ENCODE assay signal across 24 cellular contexts in the genomic region with DNA sequence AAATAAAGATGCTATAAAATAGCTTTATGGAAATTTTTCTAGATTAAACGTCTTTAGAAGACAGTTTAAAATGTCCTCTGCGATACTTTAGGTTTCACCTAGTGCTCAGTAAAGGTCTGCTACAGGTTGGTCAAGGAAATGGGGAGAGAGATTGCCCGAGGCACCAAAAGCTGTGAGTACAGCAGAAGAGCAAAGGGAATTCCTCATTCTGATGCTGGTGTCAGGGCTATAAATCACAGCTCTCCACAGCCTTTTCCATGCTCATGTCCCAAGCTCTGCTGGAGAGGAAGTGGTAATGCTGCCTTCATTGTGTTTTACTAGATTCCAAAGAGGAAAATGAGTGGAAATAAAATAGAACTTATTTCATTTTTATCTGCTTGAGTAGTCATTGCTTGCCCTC.
A peak's percentile ranks its signal among the peaks of the same experiment; 100 is the strongest.
DNase-seq lines count a peak whose midpoint lies in the region; ATAC-seq and TF ChIP-seq lines count a peak whose summit lies in the region.
"Had no signal": no experiment of that assay in that cellular context is flagged by ENCODE, and none has a peak within 500 bp of the region (broad histone marks: within the 10 kb centered on the region; RNA-seq: fewer than 3 reads in every experiment).

No MANE protein-coding gene starts in this region.

- no peaks in the 10 kb centered on the region for H3K9me3 ChIP-seq in PC-3 (ENCODE audit: low read length)
- no peaks in the 10 kb centered on the region for H3K9me3 ChIP-seq in trophoblast cell (ENCODE audit: insufficient read depth, low read depth, low read length)
- H3K9me3 ChIP-seq: BLaER1, thyroid gland had no signal

- POLR2A ChIA-PET in PC-3 (lab: Charles Lee; ENCODE audit: unreplicated experiment), result no interaction called here

- H2BK5ac ChIP-seq in trophoblast cell (ENCODE audit: low read depth, low read length, poor library complexity), result no peak overlapping the region

- CTCF ChIA-PET in PC-3 (lab: Charles Lee), result no interaction called here

- no peak overlapping the region for H2BK120ac ChIP-seq in trophoblast cell (ENCODE audit: insufficient read depth, low read length, poor library complexity)

- no peak overlapping the region for H3K4me3 ChIP-seq in PC-3 (ENCODE audit: low read length)
- no peak overlapping the region for H3K4me3 ChIP-seq in fibroblast of pulmonary artery (replicated peaks; ENCODE audit: low read depth, low read length)
- no peak overlapping the region for H3K4me3 ChIP-seq in trophoblast cell (ENCODE audit: low read depth, low read length)
- H3K4me3 ChIP-seq: BLaER1, stomach, thyroid gland had no signal

- H3K4ac ChIP-seq in trophoblast cell (ENCODE audit: low read depth, low read length), result no peak overlapping the region

- H3K4me1 ChIP-seq in PC-3 (ENCODE audit: insufficient read depth, low read length) (peaks cover 37% of the 10 kb centered on the region), trophoblast cell (ENCODE audit: control insufficient read depth in 1 of 2, insufficient read depth in 2 of 2, low read length in 2 of 2) (no peaks in the 10 kb centered on the region)
- H3K4me1 ChIP-seq: BLaER1, stomach had no signal

- no peaks in the 10 kb centered on the region for H3K27me3 ChIP-seq in PC-3 (ENCODE audit: low read length)
- H3K27me3 ChIP-seq in trophoblast cell (ENCODE audit: insufficient read depth, low read length), result no peaks in the 10 kb centered on the region
- H3K27me3 ChIP-seq: BLaER1, stomach, thyroid gland had no signal

- H3K14ac ChIP-seq in trophoblast cell (ENCODE audit: low read length), result no peak overlapping the region

- H3F3A ChIP-seq in PC-3 (ENCODE audit: low read length, unreplicated experiment), result peaks cover 8% of the 10 kb centered on the region

- no peak overlapping the region for H4K12ac ChIP-seq in trophoblast cell (ENCODE audit: low read depth, low read length)

- TF ChIP-seq CTCF in PC-3 (conservative IDR thresholded peaks at IDR 0.05; ENCODE audit: low read depth, low read length), result no peak
- TF ChIP-seq CTCF in fibroblast of pulmonary artery (IDR thresholded peaks at IDR 0.05; ENCODE audit: low read length, missing control alignments), result no peak

- H2AFZ ChIP-seq in PC-3 (ENCODE audit: low read length) (no peak overlapping the region), trophoblast cell (ENCODE audit: insufficient read depth, low read length, poor library complexity) (no peak overlapping the region)

- no peaks in the 10 kb centered on the region for H3K9me2 ChIP-seq in PC-3 (replicated peaks; ENCODE audit: low read length)

- H2AK5ac ChIP-seq in trophoblast cell (ENCODE audit: low read length), result no peak overlapping the region

- no peaks in the 10 kb centered on the region for H3K79me2 ChIP-seq in PC-3 (ENCODE audit: low read length)
- no peaks in the 10 kb centered on the region for H3K79me2 ChIP-seq in trophoblast cell (ENCODE audit: control insufficient read depth, insufficient read depth, low read length, poor library complexity)

- H3K4me2 ChIP-seq in PC-3 (ENCODE audit: low read length) (no peak overlapping the region), trophoblast cell (ENCODE audit: low read length) (no peak overlapping the region)
- H3K4me2 ChIP-seq: BLaER1 had no signal

- H3K27ac ChIP-seq in PC-3 (ENCODE audit: low read length) (no peak overlapping the region), trophoblast cell (ENCODE audit: low read depth, low read length) (no peak overlapping the region)
- H3K27ac ChIP-seq: BLaER1, epithelial cell of prostate, stomach, thyroid gland had no signal

- H3K23ac ChIP-seq in trophoblast cell (ENCODE audit: low read length), result no peak overlapping the region

- H3K18ac ChIP-seq in trophoblast cell (ENCODE audit: low read length), result no peak overlapping the region

- H4K91ac ChIP-seq in trophoblast cell (ENCODE audit: low read depth, low read length), result no peak overlapping the region

- no peaks in the 10 kb centered on the region for H4K20me1 ChIP-seq in PC-3 (ENCODE audit: low read length)
- H4K20me1 ChIP-seq: BLaER1 had no signal

- peak; percentile 35 for DNase-seq in ELR (ENCODE audit: low read depth)
- DNase-seq in PC-3, result peak; percentile 20
- DNase-seq in fibroblast of pulmonary artery (ENCODE audit: low read depth), result peak; percentile 8
- peak; percentile 50 to 76 for DNase-seq in trophoblast cell
- no peak for DNase-seq in GM19238 (ENCODE audit: insufficient read length, low spot score)
- no peak for DNase-seq in NCI-H1694 treated with DMSO at 0.1 percent for 48 hours (lab: John Stamatoyannopoulos, UW)
- DNase-seq: activated CD4-positive, alpha-beta T cell treated with anti-CD3 and anti-CD28 coated beads, Interleukin-2, amount 10 ng/mL, durations not matched to agents 7 days and 5 days; activated naive CD4-positive, alpha-beta T cell; activated T-cell treated with anti-CD3 and anti-CD28 coated beads, Interleukin-2, amount 50 U/mL, for 48 hours; NCI-H146; NCI-H2171 treated with DMSO at 0.1 percent for 48 hours; NCI-H524 treated with DMSO at 0.1 percent for 48 hours; NK-92 treated with Interleukin-12 subunit alpha and Interleukin-12 subunit beta, amount 100 ng/mL, for 24 hours; small intestine; stimulated activated CD4-positive, alpha-beta T cell treated with anti-CD3 and anti-CD28 coated beads, Interleukin-1b, Interleukin-23, amount 100 ng/mL, for 48 hours; stimulated activated CD8-positive, alpha-beta memory T cell treated with anti-CD3 and anti-CD28 coated beads, Interleukin-4, amount 100 ng/mL, for 48 hours; stomach; SW 1271; T-helper 9 cell; thyroid gland had no signal

- H3K9ac ChIP-seq in PC-3 (ENCODE audit: low read length) (no peak overlapping the region), trophoblast cell (ENCODE audit: low read length) (no peak overlapping the region)
- H3K9ac ChIP-seq: BLaER1 had no signal

- no peaks in the 10 kb centered on the region for H3K36me3 ChIP-seq in PC-3 (ENCODE audit: low read depth, low read length)
- no peaks in the 10 kb centered on the region for H3K36me3 ChIP-seq in trophoblast cell (ENCODE audit: control insufficient read depth in 1 of 2, insufficient read depth in 2 of 2, low read length in 2 of 2)
- H3K36me3 ChIP-seq: BLaER1, stomach, thyroid gland had no signal

- H2BK12ac ChIP-seq in trophoblast cell (ENCODE audit: low read length), result no peak overlapping the region

- ATAC-seq in PC-3 (no peak), HG03520 (IDR thresholded peaks at IDR 0.05; ENCODE audit: unreplicated experiment) (no peak)
- ATAC-seq: natural killer cell treated with Interleukin-12 subunit alpha and Interleukin-12 subunit beta and Interleukin-15 and Interleukin-18, amount 100 ng/mL, for 72 hours had no signal

- intact Hi-C loops in PC-3 (cut with micrococcal nuclease), result no loop called here

- no peak overlapping the region for H4K8ac ChIP-seq in trophoblast cell (ENCODE audit: low read depth, low read length)

- peaks cover 2% of the 10 kb centered on the region for H3K79me1 ChIP-seq in trophoblast cell (ENCODE audit: low read length)

- no TSS peak for BruUV-seq in PC-3 (replicated peaks; lab: Mats Ljungman, UMichigan)

- WGBS in trophoblast cell (ENCODE audit: extremely low coverage, insufficient coverage, insufficient read length), result no CpG with 5 or more reads among the region's 3 CpGs

Comparison
In these comparisons a context has a peak if more than half of its experiments do, and no peak if none do; other contexts are left out.
1. DNase-seq: peak in ELR (single experiment), PC-3 (single experiment), fibroblast of pulmonary artery (single experiment) and trophoblast cell (2 of 2); none in GM19238 (single experiment) and NCI-H1694 treated with DMSO at 0.1 percent for 48 hours (single experiment).